Comparison of ENCODE assay signal across 13 cellular contexts in genomic region chr1:82227696-82228095, GRCh38.
DNase-seq lines count a peak whose midpoint lies in the region; TF ChIP-seq lines count a peak whose summit lies in the region.
"Had no signal": no experiment of that assay in that cellular context is flagged by ENCODE, and none has a peak within 500 bp of the region (broad histone marks: within the 10 kb centered on the region; RNA-seq: fewer than 3 reads in every experiment).

No MANE protein-coding gene starts in this region.

- no peak overlapping the region for H3K27ac Mint-ChIP-seq in CD8-positive, alpha-beta memory T cell
- H3K27ac Mint-ChIP-seq: activated CD8-positive, alpha-beta memory T cell treated with anti-CD3 and anti-CD28 coated beads, Interleukin-2, amount 10 ng/mL, durations not matched to agents 7 days and 5 days had no signal

- no peaks in the 10 kb centered on the region for H3K36me3 Mint-ChIP-seq in CD8-positive, alpha-beta memory T cell
- H3K36me3 Mint-ChIP-seq: activated CD8-positive, alpha-beta memory T cell treated with anti-CD3 and anti-CD28 coated beads, Interleukin-2, amount 10 ng/mL, durations not matched to agents 7 days and 5 days had no signal

- peak; percentile 18 for DNase-seq in AG20443 (ENCODE audit: low spot score)
- peak; percentile 11 for DNase-seq in NB4 (ENCODE audit: low read depth)
- DNase-seq in choroid plexus epithelial cell (ENCODE audit: low read depth) = peak; percentile 48
- DNase-seq in mucosa of gallbladder (ENCODE audit: low spot score) = peak; percentile 40
- DNase-seq in CD8-positive, alpha-beta memory T cell = no peak
- DNase-seq in coronary artery (ENCODE audit: low spot score) = no peak
- DNase-seq in stimulated activated naive CD4-positive, alpha-beta T cell treated with Interleukin-2 at 50 U/mL for 16 hours (lab: John Stamatoyannopoulos, UW) = no peak
- no peak for DNase-seq in activated CD4-positive, alpha-beta T cell treated with anti-CD3 and anti-CD28 coated beads, Interleukin-2, amount 50 U/mL, for 48 hours
- DNase-seq: activated CD8-positive, alpha-beta memory T cell treated with anti-CD3 and anti-CD28 coated beads, Interleukin-2, amount 10 ng/mL, durations not matched to agents 7 days and 5 days; anterior cingulate cortex; mesendoderm; MM.1S had no signal

- no peaks in the 10 kb centered on the region for H3K27me3 Mint-ChIP-seq in CD8-positive, alpha-beta memory T cell
- H3K27me3 Mint-ChIP-seq: activated CD8-positive, alpha-beta memory T cell treated with anti-CD3 and anti-CD28 coated beads, Interleukin-2, amount 10 ng/mL, durations not matched to agents 7 days and 5 days had no signal

- CTCF ChIA-PET in CD8-positive, alpha-beta memory T cell (lab: Charles Lee) = interaction anchor here (1.6 kb wide), 1 partner anchor 9 kb away, joined by 3 read pairs; no protein-coding TSS in a partner anchor

- TF ChIP-seq CTCF in NB4 (IDR thresholded peaks at IDR 0.05; ENCODE audit: low read depth, low read length) (no peak), choroid plexus epithelial cell (conservative IDR thresholded peaks at IDR 0.05; ENCODE audit: low read depth, low read length) (no peak), coronary artery (IDR thresholded peaks at IDR 0.05) (no peak)

- H3K27me3 ChIP-seq in CD8-positive, alpha-beta memory T cell (ENCODE audit: insufficient read depth, low read length, poor library complexity, severe bottlenecking) = no peaks in the 10 kb centered on the region
- H3K27me3 ChIP-seq: BLaER1 had no signal

- POLR2A ChIA-PET in CD8-positive, alpha-beta memory T cell (lab: Charles Lee) = no interaction called here

- no peaks in the 10 kb centered on the region for H3K36me3 ChIP-seq in CD8-positive, alpha-beta memory T cell (ENCODE audit: insufficient read depth, low read length)
- H3K36me3 ChIP-seq: BLaER1 had no signal

- H3K4me1 Mint-ChIP-seq in CD8-positive, alpha-beta memory T cell = no peaks in the 10 kb centered on the region

- no peak overlapping the region for H3K27ac ChIP-seq in CD8-positive, alpha-beta memory T cell (ENCODE audit: low read depth, low read length)
- no peak overlapping the region for H3K27ac ChIP-seq in coronary artery
- H3K27ac ChIP-seq: BLaER1 had no signal

- no peak overlapping the region for H3K4me3 Mint-ChIP-seq in CD8-positive, alpha-beta memory T cell
- H3K4me3 Mint-ChIP-seq: activated CD8-positive, alpha-beta memory T cell treated with anti-CD3 and anti-CD28 coated beads, Interleukin-2, amount 10 ng/mL, durations not matched to agents 7 days and 5 days had no signal

- TF ChIP-seq POLR2A in NB4 (IDR thresholded peaks at IDR 0.05; ENCODE audit: extremely low read depth, insufficient read length) = no peak

- no peaks in the 10 kb centered on the region for H3K9me3 ChIP-seq in CD8-positive, alpha-beta memory T cell (ENCODE audit: low read length)
- H3K9me3 ChIP-seq: BLaER1 had no signal

- H3K9me3 Mint-ChIP-seq in CD8-positive, alpha-beta memory T cell = peaks cover 2 to 12% (median 9%) of the 10 kb centered on the region in 5 donors

- H3K4me3 ChIP-seq in NB4 (ENCODE audit: low read depth, low read length) = no peak overlapping the region
- H3K4me3 ChIP-seq in choroid plexus epithelial cell (ENCODE audit: low read depth, low read length) = no peak overlapping the region
- H3K4me3 ChIP-seq in CD8-positive, alpha-beta memory T cell (ENCODE audit: low read length) = no peak overlapping the region
- H3K4me3 ChIP-seq in coronary artery = no peak overlapping the region
- H3K4me3 ChIP-seq: BLaER1 had no signal

- H3K4me1 ChIP-seq in CD8-positive, alpha-beta memory T cell (ENCODE audit: insufficient read depth, low read length) = no peaks in the 10 kb centered on the region
- H3K4me1 ChIP-seq: BLaER1 had no signal

Comparison
In these comparisons a context has a peak if more than half of its experiments do, and no peak if none do; other contexts are left out.
1. DNase-seq: peak in AG20443 (single experiment), NB4 (single experiment), choroid plexus epithelial cell (single experiment) and mucosa of gallbladder (single experiment); none in CD8-positive, alpha-beta memory T cell (0 of 5), coronary artery (single experiment), stimulated activated naive CD4-positive, alpha-beta T cell treated with Interleukin-2 at 50 U/mL for 16 hours (single experiment) and activated CD4-positive, alpha-beta T cell treated with anti-CD3 and anti-CD28 coated beads, Interleukin-2, amount 50 U/mL, for 48 hours (0 of 2).